17 cellular contexts compared by ENCODE assay signal in genomic region chr4:85939595-85939994, GRCh38.
DNase-seq lines count a peak whose midpoint lies in the region; ATAC-seq and FAIRE-seq lines count a peak whose summit lies in the region.
"Had no signal": no experiment of that assay in that cellular context is flagged by ENCODE, and none has a peak within 500 bp of the region (broad histone marks: within the 10 kb centered on the region; RNA-seq: fewer than 3 reads in every experiment).

No MANE protein-coding gene starts in this region.

- FAIRE-seq in frontal cortex (lab: Jason Lieb, UNC): peak; percentile 15
- FAIRE-seq: HTR-8/SVneo had no signal

- no peak for ATAC-seq in GM19452 (IDR thresholded peaks at IDR 0.05; ENCODE audit: unreplicated experiment)

- H3K9ac ChIP-seq in subcutaneous abdominal adipose tissue (ENCODE audit: low read length in 5 of 5): peak overlapping the region in 1 of 5 donors; percentile 8

- no peaks in the 10 kb centered on the region for H3K36me3 ChIP-seq in subcutaneous abdominal adipose tissue (ENCODE audit: control insufficient read depth in 5 of 5, insufficient read depth in 5 of 5, low read length in 5 of 5)
- H3K36me3 ChIP-seq: HAP-1, SJSA1 had no signal

- peak; percentile 11 for DNase-seq in AG20443 (ENCODE audit: low spot score)
- peak; percentile 43 for DNase-seq in OCI-M1 (lab: John Stamatoyannopoulos, UW)
- DNase-seq in frontal cortex (ENCODE audit: low spot score in 2 of 2): no peak
- DNase-seq in ecto neural progenitor cell (ENCODE audit: low spot score): no peak
- DNase-seq in NCI-H1436 treated with DMSO at 0.1 percent for 48 hours (lab: John Stamatoyannopoulos, UW): no peak
- DNase-seq: C1 segment of cervical spinal cord, NCI-H1048, NCI-H1694, NCI-H2107, NCI-H226, NCI-H526, RPMI8226 had no signal

- no peaks in the 10 kb centered on the region for H3K27me3 ChIP-seq in subcutaneous abdominal adipose tissue (ENCODE audit: control insufficient read depth in 5 of 5, insufficient read depth in 4 of 5, low read length in 5 of 5)
- H3K27me3 ChIP-seq: SJSA1 had no signal

- peak overlapping the region in 3 of 5 donors; percentile 23 to 52 (median 34) for H3K4me3 ChIP-seq in subcutaneous abdominal adipose tissue (ENCODE audit: low read depth in 1 of 5, low read length in 5 of 5)
- H3K4me3 ChIP-seq: HAP-1, SJSA1 had no signal

- H3K9me3 ChIP-seq in subcutaneous abdominal adipose tissue (ENCODE audit: control insufficient read depth in 5 of 5, low read length in 5 of 5): no peaks in the 10 kb centered on the region
- H3K9me3 ChIP-seq: HAP-1, SJSA1 had no signal

- H3K27ac ChIP-seq in subcutaneous abdominal adipose tissue (ENCODE audit: low read depth, low read length): no peak overlapping the region
- H3K27ac ChIP-seq: SJSA1 had no signal

- H3K4me1 ChIP-seq in subcutaneous abdominal adipose tissue (ENCODE audit: control insufficient read depth in 5 of 5, insufficient read depth in 5 of 5, low read length in 5 of 5): peaks cover 2 to 22% (median 5%) of the 10 kb centered on the region in 5 donors
- H3K4me1 ChIP-seq: SJSA1 had no signal

Comparison
In these comparisons a context has a peak if more than half of its experiments do, and no peak if none do; other contexts are left out.
1. DNase-seq: peak in AG20443 (single experiment) and OCI-M1 (single experiment); none in frontal cortex (0 of 2), ecto neural progenitor cell (single experiment) and NCI-H1436 treated with DMSO at 0.1 percent for 48 hours (single experiment).